Comparison of ENCODE assay signal across 14 cellular contexts in the genomic region with DNA sequence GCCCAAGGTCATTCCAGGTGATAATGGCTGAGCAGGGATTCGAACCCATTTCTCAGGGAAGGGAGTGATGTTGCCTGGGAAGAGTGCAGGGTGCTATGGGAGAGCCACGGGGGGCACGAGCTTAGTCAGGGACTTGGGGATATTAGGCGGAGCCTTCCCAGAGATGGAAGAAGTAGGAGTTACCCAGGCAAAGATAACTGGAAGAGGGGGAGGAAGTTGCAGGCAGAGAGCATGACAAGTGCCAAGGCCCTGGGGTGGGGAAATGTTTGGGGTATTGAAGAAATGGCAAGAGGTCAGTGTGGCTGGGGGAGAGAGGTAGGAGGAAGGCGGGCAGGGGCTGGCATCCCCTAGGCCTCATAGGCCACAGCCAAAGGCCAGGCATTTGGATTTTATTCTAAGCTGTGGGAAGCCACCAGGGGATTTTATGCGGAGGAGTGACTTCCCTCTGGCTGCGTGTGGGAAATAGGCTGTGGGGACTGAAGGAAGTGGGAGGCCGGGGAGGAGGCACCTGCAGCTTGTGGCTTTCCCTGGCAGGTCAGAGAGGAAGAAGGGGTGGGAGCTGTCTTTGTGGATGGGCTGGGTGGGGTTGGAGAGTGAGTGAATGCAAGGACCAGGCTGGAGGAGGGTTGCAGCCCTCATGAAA. TPM values are rescaled to one million over a fixed set of nuclear protein-coding genes. Genes with fewer than 3 reads are reported as not detected.
DNase-seq lines count a peak whose midpoint lies in the region; ATAC-seq and TF ChIP-seq lines count a peak whose summit lies in the region.
"Had no signal": no experiment of that assay in that cellular context is flagged by ENCODE, and none has a peak within 500 bp of the region (broad histone marks: within the 10 kb centered on the region; RNA-seq: fewer than 3 reads in every experiment).

No MANE protein-coding gene starts in this region.

- 85% methylated on average over 4 of the region's 8 CpGs for WGBS in mammary epithelial cell (ENCODE audit: low coverage, missing lambda C conversion rate)

- no peaks in the 10 kb centered on the region for H3K9me2 ChIP-seq in OCI-LY7 (ENCODE audit: insufficient read depth, low read length)

- POLR2A ChIA-PET in OCI-LY7 (lab: Charles Lee): interaction anchor here (0.6 kb wide), 1 partner anchor 41 kb away, joined by 3 read pairs; no protein-coding TSS in a partner anchor

- H3K4me3 ChIP-seq in OCI-LY7 (ENCODE audit: low read depth, low read length, poor library complexity, severe bottlenecking): no peak overlapping the region
- H3K4me3 ChIP-seq in mammary epithelial cell (replicated peaks in 1 of 3; ENCODE audit: insufficient read depth in 1 of 3, low read depth in 2 of 3, low read length in 3 of 3): no peak overlapping the region
- H3K4me3 ChIP-seq: esophagus squamous epithelium had no signal

- H3K79me2 ChIP-seq in OCI-LY7 (ENCODE audit: insufficient read depth, low read depth, low read length): no peaks in the 10 kb centered on the region
- no peaks in the 10 kb centered on the region for H3K79me2 ChIP-seq in mammary epithelial cell (ENCODE audit: insufficient read depth, low read length)

- peak overlapping the region; percentile 21 for H3K4me3 Mint-ChIP-seq in natural killer cell
- H3K4me3 Mint-ChIP-seq in natural killer cell treated with Interleukin-12 subunit alpha and Interleukin-12 subunit beta and Interleukin-15 and Interleukin-18, amount 100 ng/mL, for 72 hours: no peak overlapping the region

- H3K9me3 ChIP-seq in OCI-LY7 (ENCODE audit: low read length) (no peaks in the 10 kb centered on the region), mammary epithelial cell (replicated peaks; ENCODE audit: insufficient read depth, low read length) (no peaks in the 10 kb centered on the region)
- H3K9me3 ChIP-seq: esophagus squamous epithelium had no signal

- in situ Hi-C loops in mammary epithelial cell (cut with MboI; ENCODE audit: low sequenced_read_pairs in 2 of 2): no loop called here

- H4K20me1 ChIP-seq in OCI-LY7 (ENCODE audit: insufficient read depth, low read length): no peaks in the 10 kb centered on the region
- no peaks in the 10 kb centered on the region for H4K20me1 ChIP-seq in mammary epithelial cell (ENCODE audit: insufficient read depth, low read length)

- no peak overlapping the region for H3K27ac ChIP-seq in OCI-LY7 (ENCODE audit: low read depth, low read length, poor library complexity, severe bottlenecking)
- no peak overlapping the region for H3K27ac ChIP-seq in mammary epithelial cell (ENCODE audit: insufficient read depth, low read depth, low read length)
- H3K27ac ChIP-seq: VCaP had no signal

- peaks cover 8 to 26% of the 10 kb centered on the region in 2 donors for H3K4me1 Mint-ChIP-seq in natural killer cell
- peaks cover 12 to 14% of the 10 kb centered on the region in 2 donors for H3K4me1 Mint-ChIP-seq in natural killer cell treated with Interleukin-12 subunit alpha and Interleukin-12 subunit beta and Interleukin-15 and Interleukin-18, amount 100 ng/mL, for 72 hours (ENCODE audit: low read depth in 2 of 2)

- CTCF ChIA-PET in OCI-LY7 (lab: Charles Lee; ENCODE audit: unreplicated experiment): interaction anchor here (0.6 kb wide), 1 partner anchor 55 kb away, joined by 5 read pairs; no protein-coding TSS in a partner anchor
- CTCF ChIA-PET in mammary epithelial cell (lab: Charles Lee; ENCODE audit: low non-redundant PET): no interaction called here

- BruUV-seq in OCI-LY7 (replicated peaks; lab: Mats Ljungman, UMichigan) (no TSS peak), mammary epithelial cell (replicated peaks; lab: Mats Ljungman, UMichigan) (no TSS peak)

- no peak overlapping the region for H3K9ac ChIP-seq in mammary epithelial cell (ENCODE audit: insufficient read depth, low read length)

- H3K27ac Mint-ChIP-seq in natural killer cell: peak overlapping the region in 1 of 2 donors; percentile 76
- H3K27ac Mint-ChIP-seq in natural killer cell treated with Interleukin-12 subunit alpha and Interleukin-12 subunit beta and Interleukin-15 and Interleukin-18, amount 100 ng/mL, for 72 hours: peak overlapping the region in 1 of 2 donors; percentile 22

- dilution Hi-C loops in mammary epithelial cell (cut with HindIII; ENCODE audit: low sequenced_read_pairs): no loop called here

- TF ChIP-seq CTCF in natural killer cell (IDR thresholded peaks at IDR 0.05) (no peak), OCI-LY7 (conservative IDR thresholded peaks at IDR 0.05; ENCODE audit: low read length) (no peak), mammary epithelial cell (conservative IDR thresholded peaks at IDR 0.05 in 1 of 2, IDR thresholded peaks at IDR 0.05 in 1 of 2; ENCODE audit: extremely low read depth in 1 of 2, insufficient read depth in 1 of 2, low read depth in 1 of 2, low read length in 2 of 2) (no peak)

- ATAC-seq in natural killer cell (no peak), left ventricle myocardium superior (peak; percentile 57), HG03460 (IDR thresholded peaks at IDR 0.05; ENCODE audit: unreplicated experiment) (no peak), GM18873 (IDR thresholded peaks at IDR 0.05; ENCODE audit: low FRiP score, unreplicated experiment) (no peak)
- ATAC-seq in natural killer cell treated with Interleukin-12 subunit alpha and Interleukin-12 subunit beta and Interleukin-15 and Interleukin-18, amount 100 ng/mL, for 72 hours: no peak
- ATAC-seq: SK-N-SH treated with all-trans-retinoic acid at 6 μM for 48 hours; stimulated activated naive CD8-positive, alpha-beta T cell treated with anti-CD3 and anti-CD28 coated beads, Interleukin-15, amount 100 ng/mL, for 72 hours had no signal

- no peak for DNase-seq in natural killer cell
- no peak for DNase-seq in natural killer cell treated with Interleukin-12 subunit alpha and Interleukin-12 subunit beta and Interleukin-15 and Interleukin-18, amount 100 ng/mL, for 72 hours (ENCODE audit: low spot score)
- no peak for DNase-seq in OCI-LY7 (ENCODE audit: low spot score)
- DNase-seq in left ventricle myocardium superior: no peak
- no peak for DNase-seq in mammary epithelial cell
- no peak for DNase-seq in NCI-H146 (lab: John Stamatoyannopoulos, UW)
- DNase-seq: esophagus squamous epithelium; islet precursor cell; NCI-H187 treated with DMSO at 0.1 percent for 48 hours; stimulated activated naive CD8-positive, alpha-beta T cell treated with anti-CD3 and anti-CD28 coated beads, Interleukin-15, amount 100 ng/mL, for 72 hours had no signal

- H3K36me3 ChIP-seq in OCI-LY7 (ENCODE audit: insufficient read depth, low read length) (no peaks in the 10 kb centered on the region), mammary epithelial cell (ENCODE audit: insufficient read depth, low read length) (no peaks in the 10 kb centered on the region)
- H3K36me3 ChIP-seq: esophagus squamous epithelium had no signal

- H3K4me1 ChIP-seq in OCI-LY7 (ENCODE audit: insufficient read depth, low read length, poor library complexity, severe bottlenecking) (peaks cover 31% of the 10 kb centered on the region), mammary epithelial cell (ENCODE audit: insufficient read depth, low read length) (no peaks in the 10 kb centered on the region)

- peaks cover 0 to 4% of the 10 kb centered on the region in 2 donors for H3K27me3 Mint-ChIP-seq in natural killer cell (ENCODE audit: low read depth in 2 of 2)
- H3K27me3 Mint-ChIP-seq in natural killer cell treated with Interleukin-12 subunit alpha and Interleukin-12 subunit beta and Interleukin-15 and Interleukin-18, amount 100 ng/mL, for 72 hours: peaks cover 0 to 3% of the 10 kb centered on the region in 2 donors

- H2AFZ ChIP-seq in OCI-LY7 (ENCODE audit: low read length) (no peak overlapping the region), mammary epithelial cell (ENCODE audit: low read depth, low read length) (no peak overlapping the region)

- peak overlapping the region; percentile 12; the same call in 1 of the 2 replicates for H3K4me2 ChIP-seq in OCI-LY7 (ENCODE audit: low read length)
- H3K4me2 ChIP-seq in mammary epithelial cell (ENCODE audit: insufficient read depth, low read depth, low read length): no peak overlapping the region

- peaks cover 2% of the 10 kb centered on the region for H3K27me3 ChIP-seq in mammary epithelial cell (ENCODE audit: insufficient read depth, low read length)

- H3K36me3 Mint-ChIP-seq in natural killer cell: no peaks in the 10 kb centered on the region
- no peaks in the 10 kb centered on the region for H3K36me3 Mint-ChIP-seq in natural killer cell treated with Interleukin-12 subunit alpha and Interleukin-12 subunit beta and Interleukin-15 and Interleukin-18, amount 100 ng/mL, for 72 hours

- intact Hi-C loops in natural killer cell (cut with micrococcal nuclease): loop anchor here (5.0 kb wide), 1 partner anchor 42 kb away; no protein-coding TSS in a partner anchor
- intact Hi-C loops in OCI-LY7 (cut with micrococcal nuclease; ENCODE audit: unreplicated experiment): no loop called here
- intact Hi-C loops in left ventricle myocardium superior (cut with micrococcal nuclease): no loop called here
- intact Hi-C loops in mammary epithelial cell (cut with micrococcal nuclease): no loop called here

- H3K9me3 Mint-ChIP-seq in natural killer cell: no peaks in the 10 kb centered on the region
- H3K9me3 Mint-ChIP-seq in natural killer cell treated with Interleukin-12 subunit alpha and Interleukin-12 subunit beta and Interleukin-15 and Interleukin-18, amount 100 ng/mL, for 72 hours: no peaks in the 10 kb centered on the region
- H3K9me3 Mint-ChIP-seq: stimulated activated naive CD8-positive, alpha-beta T cell treated with anti-CD3 and anti-CD28 coated beads, Interleukin-15, amount 100 ng/mL, for 72 hours had no signal

RNA-seq across cellular contexts. Expression of a gene that starts 22.7 kb away (rescaled TPM):
- 1 to 10 TPM; 1.5 to 2.4 (median 2.1) TPM for total RNA-seq in natural killer cell
- total RNA-seq in natural killer cell treated with Interleukin-12 subunit alpha and Interleukin-12 subunit beta and Interleukin-15 and Interleukin-18, amount 100 ng/mL, for 72 hours: 1 to 10 TPM in 1 of 2 donors, under 1 TPM in 1; 0.71 to 1.3 TPM
- 1.0 and 3.6 TPM in 2 replicates for total RNA-seq in OCI-LY7 (2014; rRNA removed; shearing (Covaris generic))
- 1.6 and 1.8 TPM in 2 replicates for total RNA-seq in OCI-LY7 (2022)
- 0.82 TPM for total RNA-seq in left ventricle myocardium superior
- total RNA-seq in mammary epithelial cell: not detected
- 0.02 TPM for polyA plus RNA-seq in mammary epithelial cell
- polyA minus RNA-seq in mammary epithelial cell: not detected
